1 cellular context compared by ENCODE assay signal in the genomic region with DNA sequence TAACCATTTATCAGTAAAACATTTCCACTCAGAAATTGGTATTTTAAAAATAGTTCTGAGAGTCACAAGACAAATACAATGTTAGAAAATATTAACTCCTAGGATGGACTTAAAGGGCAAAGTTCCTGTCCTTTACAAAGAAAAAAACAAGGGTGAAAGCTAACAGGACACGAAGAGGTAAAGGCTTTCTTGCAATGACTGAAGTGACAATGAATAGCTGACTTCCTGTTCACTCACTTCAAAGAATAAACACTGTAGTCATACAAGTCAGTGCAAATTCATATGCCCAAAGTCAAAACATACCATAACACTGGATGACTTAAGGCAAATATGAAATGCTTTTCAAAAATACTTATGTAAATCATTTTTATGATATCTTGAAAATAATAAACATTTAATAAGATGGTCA.
TF ChIP-seq lines count a peak whose summit lies in the region.

No MANE protein-coding gene starts in this region.

TF ChIP-seq in HepG2, 621 proteins besides CTCF, POLR2A, EP300 and RAD21 (continued from another document and continues in another):
- TF ChIP-seq ZNF740 (CRISPR knock-in tag; IDR thresholded peaks at IDR 0.05) (no peak), HCFC1 (IDR thresholded peaks at IDR 0.05; ENCODE audit: low read depth, low read length) (no peak), ZC3H13 (CRISPR knock-in tag; IDR thresholded peaks at IDR 0.05) (no peak), MAF1 (CRISPR knock-in tag; IDR thresholded peaks at IDR 0.05; ENCODE audit: borderline replicate concordance) (no peak), ZFP62 (CRISPR knock-in tag; IDR thresholded peaks at IDR 0.05) (no peak), ZNF331 (CRISPR knock-in tag; IDR thresholded peaks at IDR 0.05) (peak; percentile 89), WIZ (CRISPR knock-in tag; IDR thresholded peaks at IDR 0.05) (no peak), HHEX (CRISPR knock-in tag; IDR thresholded peaks at IDR 0.05) (peak; percentile 81; the same call in 1 of the 2 replicates), NCOA1 (CRISPR knock-in tag; IDR thresholded peaks at IDR 0.05) (no peak; the same call in 1 of the 2 replicates), ATF3 (CRISPR knock-in tag; IDR thresholded peaks at IDR 0.05) (no peak), ZSCAN25 (CRISPR knock-in tag; IDR thresholded peaks at IDR 0.05) (no peak), SSRP1 (CRISPR knock-in tag; IDR thresholded peaks at IDR 0.05) (no peak), ZBTB44 (CRISPR knock-in tag; IDR thresholded peaks at IDR 0.05) (no peak), ZBTB20 (CRISPR knock-in tag; IDR thresholded peaks at IDR 0.05; ENCODE audit: borderline replicate concordance, low read depth) (peak; percentile 73; the same call in 1 of the 2 replicates), ZSCAN20 (CRISPR knock-in tag; IDR thresholded peaks at IDR 0.05; ENCODE audit: borderline replicate concordance) (no peak), BRD4 (CRISPR knock-in tag; IDR thresholded peaks at IDR 0.05) (peak; percentile 32; the same call in 1 of the 2 replicates), ZNF468 (CRISPR knock-in tag; IDR thresholded peaks at IDR 0.05) (no peak), NFKB2 (CRISPR knock-in tag; IDR thresholded peaks at IDR 0.05; ENCODE audit: borderline replicate concordance) (no peak), SIN3B (IDR thresholded peaks at IDR 0.05; ENCODE audit: low read length) (no peak), STAT5B (CRISPR knock-in tag; IDR thresholded peaks at IDR 0.05) (no peak), TEF (CRISPR knock-in tag; IDR thresholded peaks at IDR 0.05) (no peak), ZNF883 (CRISPR knock-in tag; IDR thresholded peaks at IDR 0.05; ENCODE audit: not compliant biosample characterization) (no peak), JUN (CRISPR knock-in tag; IDR thresholded peaks at IDR 0.05) (peak; percentile 72; the same call in 1 of the 2 replicates), SMAD1 (CRISPR knock-in tag; IDR thresholded peaks at IDR 0.05; ENCODE audit: borderline replicate concordance, low read depth) (no peak), ZNF773 (CRISPR knock-in tag; IDR thresholded peaks at IDR 0.05; ENCODE audit: borderline replicate concordance) (no peak), RFX1 (IDR thresholded peaks at IDR 0.05) (no peak), DNMT3B (CRISPR knock-in tag; conservative IDR thresholded peaks at IDR 0.05) (no peak), MTF2 (CRISPR knock-in tag; IDR thresholded peaks at IDR 0.05; ENCODE audit: borderline replicate concordance) (no peak), NR3C1 (CRISPR knock-in tag; IDR thresholded peaks at IDR 0.05) (no peak), RARA (CRISPR knock-in tag; IDR thresholded peaks at IDR 0.05) (peak; percentile 89), MED1 (CRISPR knock-in tag; IDR thresholded peaks at IDR 0.05) (peak; percentile 95), ZNF75D (CRISPR knock-in tag; IDR thresholded peaks at IDR 0.05; ENCODE audit: borderline replicate concordance) (no peak), HOXA5 (CRISPR knock-in tag; IDR thresholded peaks at IDR 0.05) (no peak), ELK4 (CRISPR knock-in tag; IDR thresholded peaks at IDR 0.05; ENCODE audit: borderline replicate concordance) (no peak), ZFP36L1 (CRISPR knock-in tag; IDR thresholded peaks at IDR 0.05) (no peak), E2F5 (CRISPR knock-in tag; conservative IDR thresholded peaks at IDR 0.05) (no peak)
- TF ChIP-seq, protein P1, sequence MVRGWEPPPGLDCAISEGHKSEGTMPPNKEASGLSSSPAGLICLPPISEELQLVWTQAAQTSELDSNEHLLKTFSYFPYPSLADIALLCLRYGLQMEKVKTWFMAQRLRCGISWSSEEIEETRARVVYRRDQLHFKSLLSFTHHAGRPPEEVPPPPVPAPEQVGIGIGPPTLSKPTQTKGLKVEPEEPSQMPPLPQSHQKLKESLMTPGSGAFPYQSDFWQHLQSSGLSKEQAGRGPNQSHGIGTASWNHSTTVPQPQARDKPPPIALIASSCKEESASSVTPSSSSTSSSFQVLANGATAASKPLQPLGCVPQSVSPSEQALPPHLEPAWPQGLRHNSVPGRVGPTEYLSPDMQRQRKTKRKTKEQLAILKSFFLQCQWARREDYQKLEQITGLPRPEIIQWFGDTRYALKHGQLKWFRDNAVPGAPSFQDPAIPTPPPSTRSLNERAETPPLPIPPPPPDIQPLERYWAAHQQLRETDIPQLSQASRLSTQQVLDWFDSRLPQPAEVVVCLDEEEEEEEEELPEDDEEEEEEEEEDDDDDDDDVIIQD (CRISPR knock-in tag; IDR thresholded peaks at IDR 0.05; ENCODE audit: low read depth): peak; percentile 98
- TF ChIP-seq, protein P2, sequence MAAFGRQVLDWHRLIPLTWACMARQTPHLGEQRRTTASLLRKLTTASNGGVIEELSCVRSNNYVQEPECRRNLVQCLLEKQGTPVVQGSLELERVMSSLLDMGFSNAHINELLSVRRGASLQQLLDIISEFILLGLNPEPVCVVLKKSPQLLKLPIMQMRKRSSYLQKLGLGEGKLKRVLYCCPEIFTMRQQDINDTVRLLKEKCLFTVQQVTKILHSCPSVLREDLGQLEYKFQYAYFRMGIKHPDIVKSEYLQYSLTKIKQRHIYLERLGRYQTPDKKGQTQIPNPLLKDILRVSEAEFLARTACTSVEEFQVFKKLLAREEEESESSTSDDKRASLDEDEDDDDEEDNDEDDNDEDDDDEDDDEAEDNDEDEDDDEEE (CRISPR knock-in tag; IDR thresholded peaks at IDR 0.05): no peak
- TF ChIP-seq, protein P3, sequence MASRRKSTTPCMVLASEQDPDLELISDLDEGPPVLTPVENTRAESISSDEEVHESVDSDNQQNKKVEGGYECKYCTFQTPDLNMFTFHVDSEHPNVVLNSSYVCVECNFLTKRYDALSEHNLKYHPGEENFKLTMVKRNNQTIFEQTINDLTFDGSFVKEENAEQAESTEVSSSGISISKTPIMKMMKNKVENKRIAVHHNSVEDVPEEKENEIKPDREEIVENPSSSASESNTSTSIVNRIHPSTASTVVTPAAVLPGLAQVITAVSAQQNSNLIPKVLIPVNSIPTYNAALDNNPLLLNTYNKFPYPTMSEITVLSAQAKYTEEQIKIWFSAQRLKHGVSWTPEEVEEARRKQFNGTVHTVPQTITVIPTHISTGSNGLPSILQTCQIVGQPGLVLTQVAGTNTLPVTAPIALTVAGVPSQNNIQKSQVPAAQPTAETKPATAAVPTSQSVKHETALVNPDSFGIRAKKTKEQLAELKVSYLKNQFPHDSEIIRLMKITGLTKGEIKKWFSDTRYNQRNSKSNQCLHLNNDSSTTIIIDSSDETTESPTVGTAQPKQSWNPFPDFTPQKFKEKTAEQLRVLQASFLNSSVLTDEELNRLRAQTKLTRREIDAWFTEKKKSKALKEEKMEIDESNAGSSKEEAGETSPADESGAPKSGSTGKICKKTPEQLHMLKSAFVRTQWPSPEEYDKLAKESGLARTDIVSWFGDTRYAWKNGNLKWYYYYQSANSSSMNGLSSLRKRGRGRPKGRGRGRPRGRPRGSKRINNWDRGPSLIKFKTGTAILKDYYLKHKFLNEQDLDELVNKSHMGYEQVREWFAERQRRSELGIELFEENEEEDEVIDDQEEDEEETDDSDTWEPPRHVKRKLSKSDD (CRISPR knock-in tag; IDR thresholded peaks at IDR 0.05; ENCODE audit: low read depth): no peak
- TF ChIP-seq, protein P4, sequence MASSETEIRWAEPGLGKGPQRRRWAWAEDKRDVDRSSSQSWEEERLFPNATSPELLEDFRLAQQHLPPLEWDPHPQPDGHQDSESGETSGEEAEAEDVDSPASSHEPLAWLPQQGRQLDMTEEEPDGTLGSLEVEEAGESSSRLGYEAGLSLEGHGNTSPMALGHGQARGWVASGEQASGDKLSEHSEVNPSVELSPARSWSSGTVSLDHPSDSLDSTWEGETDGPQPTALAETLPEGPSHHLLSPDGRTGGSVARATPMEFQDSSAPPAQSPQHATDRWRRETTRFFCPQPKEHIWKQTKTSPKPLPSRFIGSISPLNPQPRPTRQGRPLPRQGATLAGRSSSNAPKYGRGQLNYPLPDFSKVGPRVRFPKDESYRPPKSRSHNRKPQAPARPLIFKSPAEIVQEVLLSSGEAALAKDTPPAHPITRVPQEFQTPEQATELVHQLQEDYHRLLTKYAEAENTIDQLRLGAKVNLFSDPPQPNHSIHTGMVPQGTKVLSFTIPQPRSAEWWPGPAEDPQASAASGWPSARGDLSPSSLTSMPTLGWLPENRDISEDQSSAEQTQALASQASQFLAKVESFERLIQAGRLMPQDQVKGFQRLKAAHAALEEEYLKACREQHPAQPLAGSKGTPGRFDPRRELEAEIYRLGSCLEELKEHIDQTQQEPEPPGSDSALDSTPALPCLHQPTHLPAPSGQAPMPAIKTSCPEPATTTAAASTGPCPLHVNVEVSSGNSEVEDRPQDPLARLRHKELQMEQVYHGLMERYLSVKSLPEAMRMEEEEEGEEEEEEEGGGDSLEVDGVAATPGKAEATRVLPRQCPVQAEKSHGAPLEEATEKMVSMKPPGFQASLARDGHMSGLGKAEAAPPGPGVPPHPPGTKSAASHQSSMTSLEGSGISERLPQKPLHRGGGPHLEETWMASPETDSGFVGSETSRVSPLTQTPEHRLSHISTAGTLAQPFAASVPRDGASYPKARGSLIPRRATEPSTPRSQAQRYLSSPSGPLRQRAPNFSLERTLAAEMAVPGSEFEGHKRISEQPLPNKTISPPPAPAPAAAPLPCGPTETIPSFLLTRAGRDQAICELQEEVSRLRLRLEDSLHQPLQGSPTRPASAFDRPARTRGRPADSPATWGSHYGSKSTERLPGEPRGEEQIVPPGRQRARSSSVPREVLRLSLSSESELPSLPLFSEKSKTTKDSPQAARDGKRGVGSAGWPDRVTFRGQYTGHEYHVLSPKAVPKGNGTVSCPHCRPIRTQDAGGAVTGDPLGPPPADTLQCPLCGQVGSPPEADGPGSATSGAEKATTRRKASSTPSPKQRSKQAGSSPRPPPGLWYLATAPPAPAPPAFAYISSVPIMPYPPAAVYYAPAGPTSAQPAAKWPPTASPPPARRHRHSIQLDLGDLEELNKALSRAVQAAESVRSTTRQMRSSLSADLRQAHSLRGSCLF (CRISPR knock-in tag; IDR thresholded peaks at IDR 0.05; ENCODE audit: borderline replicate concordance): no peak
- TF ChIP-seq, protein P5, sequence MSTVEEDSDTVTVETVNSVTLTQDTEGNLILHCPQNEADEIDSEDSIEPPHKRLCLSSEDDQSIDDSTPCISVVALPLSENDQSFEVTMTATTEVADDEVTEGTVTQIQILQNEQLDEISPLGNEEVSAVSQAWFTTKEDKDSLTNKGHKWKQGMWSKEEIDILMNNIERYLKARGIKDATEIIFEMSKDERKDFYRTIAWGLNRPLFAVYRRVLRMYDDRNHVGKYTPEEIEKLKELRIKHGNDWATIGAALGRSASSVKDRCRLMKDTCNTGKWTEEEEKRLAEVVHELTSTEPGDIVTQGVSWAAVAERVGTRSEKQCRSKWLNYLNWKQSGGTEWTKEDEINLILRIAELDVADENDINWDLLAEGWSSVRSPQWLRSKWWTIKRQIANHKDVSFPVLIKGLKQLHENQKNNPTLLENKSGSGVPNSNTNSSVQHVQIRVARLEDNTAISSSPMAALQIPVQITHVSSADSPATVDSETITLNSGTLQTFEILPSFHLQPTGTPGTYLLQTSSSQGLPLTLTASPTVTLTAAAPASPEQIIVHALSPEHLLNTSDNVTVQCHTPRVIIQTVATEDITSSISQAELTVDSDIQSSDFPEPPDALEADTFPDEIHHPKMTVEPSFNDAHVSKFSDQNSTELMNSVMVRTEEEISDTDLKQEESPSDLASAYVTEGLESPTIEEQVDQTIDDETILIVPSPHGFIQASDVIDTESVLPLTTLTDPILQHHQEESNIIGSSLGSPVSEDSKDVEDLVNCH (CRISPR knock-in tag; IDR thresholded peaks at IDR 0.05): no peak
- TF ChIP-seq, protein P6, sequence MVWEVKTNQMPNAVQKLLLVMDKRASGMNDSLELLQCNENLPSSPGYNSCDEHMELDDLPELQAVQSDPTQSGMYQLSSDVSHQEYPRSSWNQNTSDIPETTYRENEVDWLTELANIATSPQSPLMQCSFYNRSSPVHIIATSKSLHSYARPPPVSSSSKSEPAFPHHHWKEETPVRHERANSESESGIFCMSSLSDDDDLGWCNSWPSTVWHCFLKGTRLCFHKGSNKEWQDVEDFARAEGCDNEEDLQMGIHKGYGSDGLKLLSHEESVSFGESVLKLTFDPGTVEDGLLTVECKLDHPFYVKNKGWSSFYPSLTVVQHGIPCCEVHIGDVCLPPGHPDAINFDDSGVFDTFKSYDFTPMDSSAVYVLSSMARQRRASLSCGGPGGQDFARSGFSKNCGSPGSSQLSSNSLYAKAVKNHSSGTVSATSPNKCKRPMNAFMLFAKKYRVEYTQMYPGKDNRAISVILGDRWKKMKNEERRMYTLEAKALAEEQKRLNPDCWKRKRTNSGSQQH (CRISPR knock-in tag; IDR thresholded peaks at IDR 0.05; ENCODE audit: low read depth): 0 out of 2 replicates have a peak, but pooled peaks have one; percentile 38
